ENCODE assay signal across 23 cellular contexts in genomic region chr17:63483655-63484575, GRCh38.
"Had no signal": no experiment of that assay in that cellular context is flagged by ENCODE, and none has a peak within 500 bp of the region (broad histone marks: within the 10 kb centered on the region; RNA-seq: fewer than 3 reads in every experiment).

No MANE protein-coding gene starts in this region.

- H3K36me3 Mint-ChIP-seq: activated naive CD8-positive, alpha-beta T cell treated with anti-CD3 and anti-CD28 coated beads, Interleukin-2, amount 10 ng/mL, durations not matched to agents 7 days and 5 days had no signal

- H3K36me3 ChIP-seq: adrenal gland had no signal

- H3K4me3 Mint-ChIP-seq: activated CD8-positive, alpha-beta T cell treated with anti-CD3 and anti-CD28 coated beads for 36 hours; activated naive CD8-positive, alpha-beta T cell treated with anti-CD3 and anti-CD28 coated beads, Interleukin-2, amount 10 ng/mL, durations not matched to agents 7 days and 5 days; activated T-cell treated with anti-CD3 and anti-CD28 coated beads, Interleukin-2, amount 50 U/mL, for 72 hours had no signal

- H3K4me1 Mint-ChIP-seq: activated naive CD8-positive, alpha-beta T cell treated with anti-CD3 and anti-CD28 coated beads, Interleukin-2, amount 10 ng/mL, durations not matched to agents 7 days and 5 days had no signal

- H3K4me3 ChIP-seq: adrenal gland, SK-N-MC had no signal

- H3K27ac ChIP-seq: adrenal gland, SK-N-MC had no signal

- H3K9me3 Mint-ChIP-seq: activated CD8-positive, alpha-beta T cell treated with anti-CD3 and anti-CD28 coated beads for 36 hours; activated naive CD8-positive, alpha-beta T cell treated with anti-CD3 and anti-CD28 coated beads, Interleukin-2, amount 10 ng/mL, durations not matched to agents 7 days and 5 days; activated T-cell treated with anti-CD3 and anti-CD28 coated beads, Interleukin-2, amount 50 U/mL, for 72 hours; activated T-helper 2 cell treated with anti-CD3 and anti-CD28 coated beads, Interferon-gamma antibody, Interleukin-2, Interleukin-4, amounts not matched to agents 10 μg/mL and 5 μg/mL and 100 μg/mL, durations not matched to agents 14 hours and 24 hours and 36 hours had no signal

- H3K4me1 ChIP-seq: adrenal gland had no signal

- H3K27ac Mint-ChIP-seq: activated CD8-positive, alpha-beta T cell treated with anti-CD3 and anti-CD28 coated beads for 36 hours; activated naive CD8-positive, alpha-beta T cell treated with anti-CD3 and anti-CD28 coated beads, Interleukin-2, amount 10 ng/mL, durations not matched to agents 7 days and 5 days; activated T-cell treated with anti-CD3 and anti-CD28 coated beads, Interleukin-2, amount 50 U/mL, for 72 hours; activated T-helper 2 cell treated with anti-CD3 and anti-CD28 coated beads, Interferon-gamma antibody, Interleukin-2, Interleukin-4, amounts not matched to agents 10 μg/mL and 5 μg/mL and 100 μg/mL, durations not matched to agents 14 hours and 24 hours and 36 hours had no signal

- H3K27me3 ChIP-seq: adrenal gland had no signal

- DNase-seq: activated CD4-positive, alpha-beta T cell treated with anti-CD3 and anti-CD28 coated beads for 4 hours; activated CD8-positive, alpha-beta memory T cell treated with anti-CD3 and anti-CD28 coated beads, Interleukin-2, amount 50 U/mL, for 4 hours; activated CD8-positive, alpha-beta T cell treated with anti-CD3 and anti-CD28 coated beads for 36 hours; activated naive CD4-positive, alpha-beta T cell treated with anti-CD3 and anti-CD28 coated beads, Interleukin-2, amount 50 U/mL, for 16 hours; activated naive CD8-positive, alpha-beta T cell treated with anti-CD3 and anti-CD28 coated beads, Interleukin-2, amount 10 ng/mL, durations not matched to agents 7 days and 5 days; activated T-cell treated with anti-CD3 and anti-CD28 coated beads, Interleukin-2, amount 50 U/mL, for 72 hours; adrenal gland; anterior cingulate cortex; Kasumi-1; KBM-7; NCI-H1105 treated with DMSO at 0.1 percent for 48 hours; NCI-H146; NCI-H187 treated with DMSO at 0.1 percent for 48 hours; NCI-H2081 treated with DMSO at 0.1 percent for 48 hours; NCI-H446; NCI-H524 treated with DMSO at 0.1 percent for 48 hours; NK-92 treated with Interleukin-12 subunit alpha and Interleukin-12 subunit beta, amount 100 ng/mL, for 24 hours; OCI-M1; SW 1271 had no signal

- ATAC-seq: activated CD4-positive, CD25-positive, alpha-beta regulatory T cell treated with anti-CD3 and anti-CD28 coated beads, Interleukin-2, amount 50 U/mL, for 24 hours; activated CD8-positive, alpha-beta T cell treated with anti-CD3 and anti-CD28 coated beads for 36 hours; activated T-cell treated with anti-CD3 and anti-CD28 coated beads, Interleukin-2, amount 50 U/mL, for 72 hours; Right ventricle myocardium inferior had no signal
